In the genomic region with DNA sequence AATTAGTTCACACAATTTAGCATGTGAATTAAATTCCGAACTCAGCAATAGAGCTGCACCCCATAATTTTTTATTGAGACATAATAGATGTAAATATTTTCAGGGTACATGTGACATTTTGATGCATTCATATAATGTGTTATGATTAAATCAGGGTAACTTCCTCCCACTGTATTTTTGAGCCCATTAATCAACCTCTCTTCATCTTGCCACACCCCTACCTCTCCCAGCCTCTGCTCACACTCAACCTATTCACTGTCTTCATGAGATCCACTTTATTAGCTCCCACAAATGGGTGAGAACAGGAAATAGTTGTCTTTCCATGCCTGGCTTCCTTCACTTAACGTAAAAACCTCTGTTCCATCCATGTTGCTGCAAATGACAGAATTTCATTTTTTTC, we compare ENCODE assay signal across 1 cellular context.
TF ChIP-seq lines count a peak whose summit lies in the region.

No MANE protein-coding gene starts in this region.

TF ChIP-seq in K562, 482 proteins besides CTCF, POLR2A, EP300 and RAD21:
- no peak for TF ChIP-seq SRSF9 (IDR thresholded peaks at IDR 0.05; ENCODE audit: borderline replicate concordance, low read depth, low read length)
- TF ChIP-seq, protein P1, sequence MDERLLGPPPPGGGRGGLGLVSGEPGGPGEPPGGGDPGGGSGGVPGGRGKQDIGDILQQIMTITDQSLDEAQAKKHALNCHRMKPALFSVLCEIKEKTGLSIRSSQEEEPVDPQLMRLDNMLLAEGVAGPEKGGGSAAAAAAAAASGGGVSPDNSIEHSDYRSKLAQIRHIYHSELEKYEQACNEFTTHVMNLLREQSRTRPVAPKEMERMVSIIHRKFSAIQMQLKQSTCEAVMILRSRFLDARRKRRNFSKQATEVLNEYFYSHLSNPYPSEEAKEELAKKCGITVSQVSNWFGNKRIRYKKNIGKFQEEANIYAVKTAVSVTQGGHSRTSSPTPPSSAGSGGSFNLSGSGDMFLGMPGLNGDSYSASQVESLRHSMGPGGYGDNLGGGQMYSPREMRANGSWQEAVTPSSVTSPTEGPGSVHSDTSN (CRISPR knock-in tag; IDR thresholded peaks at IDR 0.05; ENCODE audit: low read depth): no peak
- TF ChIP-seq, protein P1 (tag; conservative IDR thresholded peaks at IDR 0.05; ENCODE audit: low read depth): peak; percentile 74
- TF ChIP-seq ZNF121 (CRISPR knock-in tag; conservative IDR thresholded peaks at IDR 0.05): no peak
- TF ChIP-seq, protein P2, sequence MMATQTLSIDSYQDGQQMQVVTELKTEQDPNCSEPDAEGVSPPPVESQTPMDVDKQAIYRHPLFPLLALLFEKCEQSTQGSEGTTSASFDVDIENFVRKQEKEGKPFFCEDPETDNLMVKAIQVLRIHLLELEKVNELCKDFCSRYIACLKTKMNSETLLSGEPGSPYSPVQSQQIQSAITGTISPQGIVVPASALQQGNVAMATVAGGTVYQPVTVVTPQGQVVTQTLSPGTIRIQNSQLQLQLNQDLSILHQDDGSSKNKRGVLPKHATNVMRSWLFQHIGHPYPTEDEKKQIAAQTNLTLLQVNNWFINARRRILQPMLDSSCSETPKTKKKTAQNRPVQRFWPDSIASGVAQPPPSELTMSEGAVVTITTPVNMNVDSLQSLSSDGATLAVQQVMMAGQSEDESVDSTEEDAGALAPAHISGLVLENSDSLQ (IDR thresholded peaks at IDR 0.05): peak; percentile 22; the same call in 1 of the 2 replicates
- TF ChIP-seq, protein P3, sequence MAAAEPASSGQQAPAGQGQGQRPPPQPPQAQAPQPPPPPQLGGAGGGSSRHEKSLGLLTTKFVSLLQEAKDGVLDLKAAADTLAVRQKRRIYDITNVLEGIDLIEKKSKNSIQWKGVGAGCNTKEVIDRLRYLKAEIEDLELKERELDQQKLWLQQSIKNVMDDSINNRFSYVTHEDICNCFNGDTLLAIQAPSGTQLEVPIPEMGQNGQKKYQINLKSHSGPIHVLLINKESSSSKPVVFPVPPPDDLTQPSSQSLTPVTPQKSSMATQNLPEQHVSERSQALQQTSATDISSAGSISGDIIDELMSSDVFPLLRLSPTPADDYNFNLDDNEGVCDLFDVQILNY (CRISPR knock-in tag; IDR thresholded peaks at IDR 0.05): no peak
- no peak for TF ChIP-seq KLF1 (tag; IDR thresholded peaks at IDR 0.05)
- TF ChIP-seq, protein P4, sequence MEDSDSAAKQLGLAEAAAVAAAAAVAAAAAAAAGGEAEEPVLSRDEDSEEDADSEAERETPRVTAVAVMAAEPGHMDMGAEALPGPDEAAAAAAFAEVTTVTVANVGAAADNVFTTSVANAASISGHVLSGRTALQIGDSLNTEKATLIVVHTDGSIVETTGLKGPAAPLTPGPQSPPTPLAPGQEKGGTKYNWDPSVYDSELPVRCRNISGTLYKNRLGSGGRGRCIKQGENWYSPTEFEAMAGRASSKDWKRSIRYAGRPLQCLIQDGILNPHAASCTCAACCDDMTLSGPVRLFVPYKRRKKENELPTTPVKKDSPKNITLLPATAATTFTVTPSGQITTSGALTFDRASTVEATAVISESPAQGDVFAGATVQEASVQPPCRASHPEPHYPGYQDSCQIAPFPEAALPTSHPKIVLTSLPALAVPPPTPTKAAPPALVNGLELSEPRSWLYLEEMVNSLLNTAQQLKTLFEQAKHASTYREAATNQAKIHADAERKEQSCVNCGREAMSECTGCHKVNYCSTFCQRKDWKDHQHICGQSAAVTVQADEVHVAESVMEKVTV (CRISPR knock-in tag; IDR thresholded peaks at IDR 0.05): no peak
- no peak for TF ChIP-seq EWSR1 (IDR thresholded peaks at IDR 0.05; ENCODE audit: borderline replicate concordance, low read depth, partially characterized antibody)
- TF ChIP-seq ETV1 (tag; conservative IDR thresholded peaks at IDR 0.05; ENCODE audit: low read depth): 0 out of 2 replicates have a peak, but pooled peaks have one; percentile 13
- no peak for TF ChIP-seq ZNF253 (CRISPR knock-in tag; conservative IDR thresholded peaks at IDR 0.05)
- peak; percentile 54 for TF ChIP-seq MEIS2 (IDR thresholded peaks at IDR 0.05; ENCODE audit: partially characterized antibody)
- no peak for TF ChIP-seq POLR2AphosphoS2 (IDR thresholded peaks at IDR 0.05; ENCODE audit: low read length)
- TF ChIP-seq, protein P5, sequence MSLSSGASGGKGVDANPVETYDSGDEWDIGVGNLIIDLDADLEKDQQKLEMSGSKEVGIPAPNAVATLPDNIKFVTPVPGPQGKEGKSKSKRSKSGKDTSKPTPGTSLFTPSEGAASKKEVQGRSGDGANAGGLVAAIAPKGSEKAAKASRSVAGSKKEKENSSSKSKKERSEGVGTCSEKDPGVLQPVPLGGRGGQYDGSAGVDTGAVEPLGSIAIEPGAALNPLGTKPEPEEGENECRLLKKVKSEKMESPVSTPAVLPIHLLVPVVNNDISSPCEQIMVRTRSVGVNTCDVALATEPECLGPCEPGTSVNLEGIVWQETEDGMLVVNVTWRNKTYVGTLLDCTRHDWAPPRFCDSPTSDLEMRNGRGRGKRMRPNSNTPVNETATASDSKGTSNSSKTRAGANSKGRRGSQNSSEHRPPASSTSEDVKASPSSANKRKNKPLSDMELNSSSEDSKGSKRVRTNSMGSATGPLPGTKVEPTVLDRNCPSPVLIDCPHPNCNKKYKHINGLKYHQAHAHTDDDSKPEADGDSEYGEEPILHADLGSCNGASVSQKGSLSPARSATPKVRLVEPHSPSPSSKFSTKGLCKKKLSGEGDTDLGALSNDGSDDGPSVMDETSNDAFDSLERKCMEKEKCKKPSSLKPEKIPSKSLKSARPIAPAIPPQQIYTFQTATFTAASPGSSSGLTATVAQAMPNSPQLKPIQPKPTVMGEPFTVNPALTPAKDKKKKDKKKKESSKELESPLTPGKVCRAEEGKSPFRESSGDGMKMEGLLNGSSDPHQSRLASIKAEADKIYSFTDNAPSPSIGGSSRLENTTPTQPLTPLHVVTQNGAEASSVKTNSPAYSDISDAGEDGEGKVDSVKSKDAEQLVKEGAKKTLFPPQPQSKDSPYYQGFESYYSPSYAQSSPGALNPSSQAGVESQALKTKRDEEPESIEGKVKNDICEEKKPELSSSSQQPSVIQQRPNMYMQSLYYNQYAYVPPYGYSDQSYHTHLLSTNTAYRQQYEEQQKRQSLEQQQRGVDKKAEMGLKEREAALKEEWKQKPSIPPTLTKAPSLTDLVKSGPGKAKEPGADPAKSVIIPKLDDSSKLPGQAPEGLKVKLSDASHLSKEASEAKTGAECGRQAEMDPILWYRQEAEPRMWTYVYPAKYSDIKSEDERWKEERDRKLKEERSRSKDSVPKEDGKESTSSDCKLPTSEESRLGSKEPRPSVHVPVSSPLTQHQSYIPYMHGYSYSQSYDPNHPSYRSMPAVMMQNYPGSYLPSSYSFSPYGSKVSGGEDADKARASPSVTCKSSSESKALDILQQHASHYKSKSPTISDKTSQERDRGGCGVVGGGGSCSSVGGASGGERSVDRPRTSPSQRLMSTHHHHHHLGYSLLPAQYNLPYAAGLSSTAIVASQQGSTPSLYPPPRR (CRISPR knock-in tag; IDR thresholded peaks at IDR 0.05; ENCODE audit: borderline replicate concordance): no peak
